In genomic region chr5:168159425-168159824, GRCh38 we compare ENCODE assay signal across 8 cellular contexts.
DNase-seq lines count a peak whose midpoint lies in the region; ATAC-seq and TF ChIP-seq lines count a peak whose summit lies in the region.

No MANE protein-coding gene starts in this region.

- no peak for TF ChIP-seq EP300 in tibial nerve (IDR thresholded peaks at IDR 0.05)

- DNase-seq in GM06990 (ENCODE audit: extremely low read depth, insufficient read length) (peak; percentile 36), NCI-H1436 treated with DMSO at 0.1 percent for 48 hours (lab: John Stamatoyannopoulos, UW) (peak; percentile 40), iPS DF 4.7 (ENCODE audit: extremely low read depth, low spot score) (peak; percentile 58), foreskin keratinocyte (no peak), tibial nerve (ENCODE audit: low spot score in 2 of 2) (no peak), NCI-H526 treated with DMSO at 0.1 percent for 48 hours (lab: John Stamatoyannopoulos, UW) (no peak), G401 (ENCODE audit: low spot score) (no peak)

- H3K27ac ChIP-seq in foreskin keratinocyte (no peak overlapping the region), tibial nerve (no peak overlapping the region)

- peak; percentile 66 for ATAC-seq in HG02798 (IDR thresholded peaks at IDR 0.05; ENCODE audit: poor library complexity, unreplicated experiment)
- no peak for ATAC-seq in foreskin keratinocyte

- H3K4me3 ChIP-seq in GM06990 (replicated peaks; ENCODE audit: low read depth, low read length): no peak overlapping the region
- H3K4me3 ChIP-seq in tibial nerve: no peak overlapping the region

- TF ChIP-seq CTCF in GM06990 (IDR thresholded peaks at IDR 0.05; ENCODE audit: insufficient read depth, low read length, poor library complexity, severe bottlenecking): no peak
- TF ChIP-seq CTCF in foreskin keratinocyte (conservative IDR thresholded peaks at IDR 0.05): no peak
- TF ChIP-seq CTCF in tibial nerve (IDR thresholded peaks at IDR 0.05): no peak

- H3K27me3 ChIP-seq in GM06990 (replicated peaks; ENCODE audit: control insufficient read depth, insufficient read depth, low read length): peaks cover 2% of the 10 kb centered on the region
- no peaks in the 10 kb centered on the region for H3K27me3 ChIP-seq in foreskin keratinocyte
- H3K27me3 ChIP-seq in tibial nerve: peaks cover 0 to 6% of the 10 kb centered on the region in 2 donors

- H3K9me3 ChIP-seq in tibial nerve: no peaks in the 10 kb centered on the region

- H3K36me3 ChIP-seq in GM06990 (ENCODE audit: control insufficient read depth, insufficient read depth, low read length): no peaks in the 10 kb centered on the region
- H3K36me3 ChIP-seq in tibial nerve: no peaks in the 10 kb centered on the region

- no peak for TF ChIP-seq POLR2A in tibial nerve (IDR thresholded peaks at IDR 0.05)

- in situ Hi-C loops in G401 (cut with HindIII; ENCODE audit: low sequenced_read_pairs): no loop called here

- H3K4me1 ChIP-seq in foreskin keratinocyte (no peaks in the 10 kb centered on the region), tibial nerve (peaks cover 0 to 4% (median 0%) of the 10 kb centered on the region in 4 donors)

- WGBS in tibial nerve, 2 donors: 39% methylated on average over 3 of the region's 3 CpGs

Comparison
In these comparisons a context has a peak if more than half of its experiments do, and no peak if none do; other contexts are left out.
1. DNase-seq: peak in GM06990 (single experiment), NCI-H1436 treated with DMSO at 0.1 percent for 48 hours (single experiment) and iPS DF 4.7 (single experiment); none in foreskin keratinocyte (0 of 2), tibial nerve (0 of 2), NCI-H526 treated with DMSO at 0.1 percent for 48 hours (single experiment) and G401 (single experiment).